In the genomic region with DNA sequence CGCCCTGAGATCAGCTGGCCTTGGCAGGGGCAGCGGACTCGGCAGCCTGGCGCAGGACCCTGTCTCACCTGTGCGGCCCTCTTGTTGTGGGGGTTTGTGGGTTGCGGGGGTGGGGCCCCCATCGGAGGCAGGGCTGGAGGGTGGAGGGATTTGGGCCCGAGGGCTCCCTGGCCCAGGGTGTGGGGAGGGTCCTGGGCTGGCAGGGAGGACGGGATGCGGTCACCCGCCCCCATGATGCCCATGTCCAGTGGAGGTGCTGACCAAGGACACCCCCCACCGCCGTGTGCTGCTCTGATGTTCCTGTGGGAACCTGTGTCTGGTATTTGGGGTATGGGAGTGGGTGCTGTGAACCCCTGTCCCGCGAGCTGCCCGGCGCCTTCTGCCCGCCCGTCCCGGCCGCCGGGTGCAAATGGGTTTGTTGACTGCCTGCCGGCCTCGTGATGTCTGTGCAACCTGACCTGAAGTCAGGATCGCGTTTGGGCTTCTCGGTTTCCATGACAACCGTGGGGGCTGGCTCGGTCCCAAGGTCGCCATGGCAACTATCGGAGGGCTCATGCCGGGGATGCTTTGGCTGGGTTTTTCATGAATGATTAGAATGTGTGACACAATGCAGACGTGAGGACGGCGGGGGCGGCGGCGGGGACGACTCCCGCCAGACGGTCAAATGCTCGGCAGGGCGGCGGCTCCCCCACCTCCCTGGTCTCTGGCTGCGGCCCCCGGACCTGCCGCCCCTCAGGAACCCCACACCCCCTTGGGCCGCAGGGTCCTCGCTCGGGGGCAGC, we compare ENCODE assay signal across 9 cellular contexts. TPM values are rescaled to one million over a fixed set of nuclear protein-coding genes. Genes with fewer than 3 reads are reported as not detected.
DNase-seq lines count a peak whose midpoint lies in the region; ATAC-seq and TF ChIP-seq lines count a peak whose summit lies in the region.
"Had no signal": no experiment of that assay in that cellular context is flagged by ENCODE, and none has a peak within 500 bp of the region (broad histone marks: within the 10 kb centered on the region; RNA-seq: fewer than 3 reads in every experiment).

No MANE protein-coding gene starts in this region.

- H3K27ac ChIP-seq in lower lobe of right lung (peak overlapping the region; percentile 94), temporal lobe (ENCODE audit: low read depth, low read length) (peak overlapping the region; percentile 95)

- no peak for TF ChIP-seq CTCF in lower lobe of right lung (IDR thresholded peaks at IDR 0.05)

- DNase-seq in COLO829 (ENCODE audit: low spot score) (peak; percentile 76), NCI-H226 (peak; percentile 100), dermis blood vessel endothelial cell (peak; percentile 99), lower lobe of right lung (peak; percentile 78), NCI-H510A treated with DMSO at 0.1 percent for 48 hours (lab: John Stamatoyannopoulos, UW) (no peak), NOMO-1 (lab: John Stamatoyannopoulos, UW; ENCODE audit: unreplicated experiment in 2 of 2) (no peak)

- H3K4me3 ChIP-seq in lower lobe of right lung = peak overlapping the region; percentile 51

- intact Hi-C loops in lower lobe of right lung (cut with DNase I) = no loop called here

- no peaks in the 10 kb centered on the region for H3K27me3 ChIP-seq in lower lobe of right lung (ENCODE audit: low read depth)

- H3K9me3 ChIP-seq in lower lobe of right lung = no peaks in the 10 kb centered on the region

- ATAC-seq in lower lobe of right lung (peak; percentile 47 to 57), HG03565 (IDR thresholded peaks at IDR 0.05; ENCODE audit: unreplicated experiment) (no peak)
- ATAC-seq: naive thymus-derived CD8-positive, alpha-beta T cell had no signal

- H3K4me1 ChIP-seq in lower lobe of right lung = peaks cover 53% of the 10 kb centered on the region

- peaks cover 57% of the 10 kb centered on the region for H3K36me3 ChIP-seq in lower lobe of right lung

RNA-seq across cellular contexts. Expression of a gene that starts 7.3 kb away (rescaled TPM):
- total RNA-seq in dermis blood vessel endothelial cell (34.7 and 42.9 TPM in 2 replicates), lower lobe of right lung (49.7 TPM), temporal lobe (8.4 TPM)

RNA-seq across cellular contexts. Expression of a gene that starts 18.2 kb away (rescaled TPM):
- total RNA-seq in dermis blood vessel endothelial cell (under 0.01 and 0.05 TPM in 2 replicates), lower lobe of right lung (4.3 TPM), temporal lobe (not detected)
- total RNA-seq: naive thymus-derived CD8-positive, alpha-beta T cell had no signal

RNA-seq across cellular contexts. Expression of a gene that starts 32.0 kb away (rescaled TPM):
- total RNA-seq in dermis blood vessel endothelial cell (12.6 and 20.1 TPM in 2 replicates), lower lobe of right lung (19.7 TPM), temporal lobe (12.5 TPM)

RNA-seq across cellular contexts. Expression of a gene that starts 33.6 kb away (rescaled TPM):
- total RNA-seq in dermis blood vessel endothelial cell = 44.6 and 80.1 TPM in 2 replicates
- 50.8 TPM for total RNA-seq in lower lobe of right lung
- total RNA-seq in temporal lobe = 32.2 TPM

Comparison
In these comparisons a context has a peak if more than half of its experiments do, and no peak if none do; other contexts are left out.
1. DNase-seq: peak in COLO829 (single experiment), NCI-H226 (single experiment), dermis blood vessel endothelial cell (single experiment) and lower lobe of right lung (single experiment); none in NCI-H510A treated with DMSO at 0.1 percent for 48 hours (single experiment) and NOMO-1 (0 of 2).